12 cellular contexts compared by ENCODE assay signal in genomic region chr7:155340721-155341120, GRCh38. TPM values are rescaled to one million over a fixed set of nuclear protein-coding genes. Genes with fewer than 3 reads are reported as not detected.
DNase-seq lines count a peak whose midpoint lies in the region; ATAC-seq and TF ChIP-seq lines count a peak whose summit lies in the region.
"Had no signal": no experiment of that assay in that cellular context is flagged by ENCODE, and none has a peak within 500 bp of the region (broad histone marks: within the 10 kb centered on the region; RNA-seq: fewer than 3 reads in every experiment).

No MANE protein-coding gene starts in this region.

- H4K20me1 ChIP-seq in DND-41 (ENCODE audit: insufficient read depth, low read length) (peaks cover 4% of the 10 kb centered on the region; the same call in 1 of the 2 replicates), OCI-LY3 (ENCODE audit: insufficient read depth, low read length) (no peaks in the 10 kb centered on the region), osteoblast (ENCODE audit: insufficient read depth, low read length) (no peaks in the 10 kb centered on the region)

- in situ Hi-C loops in ACHN (cut with HindIII; ENCODE audit: low pct_ligation_motif_present, low pct_unique_long_range_greater_than_20kb, low sequenced_read_pairs): no loop called here

- TF ChIP-seq CTCF in DND-41 (IDR thresholded peaks at IDR 0.05; ENCODE audit: borderline replicate concordance, extremely low read depth, low read length, poor library complexity, severe bottlenecking): no peak
- no peak for TF ChIP-seq CTCF in OCI-LY3 (IDR thresholded peaks at IDR 0.05; ENCODE audit: low read depth, low read length)
- TF ChIP-seq CTCF in left lung (IDR thresholded peaks at IDR 0.05): no peak
- TF ChIP-seq CTCF in osteoblast (IDR thresholded peaks at IDR 0.05; ENCODE audit: extremely low read depth, low read depth, low read length): no peak
- no peak for TF ChIP-seq CTCF in thyroid gland (IDR thresholded peaks at IDR 0.05)
- TF ChIP-seq CTCF in stomach (IDR thresholded peaks at IDR 0.05): no peak

- H3K36me3 ChIP-seq in DND-41 (ENCODE audit: insufficient read depth, low read length) (no peaks in the 10 kb centered on the region), OCI-LY3 (replicated peaks; ENCODE audit: low read depth, low read length) (peaks cover 63% of the 10 kb centered on the region), left lung (no peaks in the 10 kb centered on the region), osteoblast (ENCODE audit: insufficient read depth, low read length) (no peaks in the 10 kb centered on the region), thyroid gland (no peaks in the 10 kb centered on the region), stomach (no peaks in the 10 kb centered on the region)

- intact Hi-C loops in left lung (cut with DNase I): loop anchor here in 1 of 2 donors (5.0 to 10.0 kb wide), 3 partner anchors 148 to 426 kb away; no protein-coding TSS in a partner anchor
- intact Hi-C loops in thyroid gland (cut with DNase I): no loop called here
- intact Hi-C loops in stomach (cut with DNase I; ENCODE audit: low total_unique reads): loop anchor here (5.0 kb wide), 2 partner anchors 153 to 413 kb away; no protein-coding TSS in a partner anchor

- no peaks in the 10 kb centered on the region for H3K79me2 ChIP-seq in DND-41 (ENCODE audit: insufficient read depth, low read length)
- peaks cover 11% of the 10 kb centered on the region for H3K79me2 ChIP-seq in OCI-LY3 (ENCODE audit: low read length)
- H3K79me2 ChIP-seq in osteoblast (ENCODE audit: insufficient read depth, low read length): no peaks in the 10 kb centered on the region

- no peak for ATAC-seq in DND-41 (ENCODE audit: insufficient read depth, low read depth)
- no peak for ATAC-seq in left lung
- ATAC-seq: A549 had no signal

- 74 to 92% methylated on average over 3 to 9 of the region's 9 CpGs for WGBS in thyroid gland, 2 donors
- WGBS in stomach, 5 donors: 75 to 84% (median 80%) methylated on average over 9 of the region's 9 CpGs

- H3K9ac ChIP-seq in DND-41 (ENCODE audit: low read depth, low read length): no peak overlapping the region
- no peak overlapping the region for H3K9ac ChIP-seq in OCI-LY3 (ENCODE audit: low read length)

- H3K27ac ChIP-seq in DND-41 (ENCODE audit: low read length) (peak overlapping the region; percentile 64), OCI-LY3 (ENCODE audit: low read length) (peak overlapping the region; percentile 20; the same call in 1 of the 2 replicates), left lung (no peak overlapping the region), osteoblast (ENCODE audit: low read depth, low read length) (no peak overlapping the region), thyroid gland (no peak overlapping the region), stomach (no peak overlapping the region)
- H3K27ac ChIP-seq: A549 had no signal

- H3K4me1 ChIP-seq in DND-41 (ENCODE audit: insufficient read depth, low read length) (peaks cover 54% of the 10 kb centered on the region), OCI-LY3 (ENCODE audit: low read length) (peaks cover 50% of the 10 kb centered on the region), left lung (peaks cover 4 to 12% of the 10 kb centered on the region in 2 donors), osteoblast (ENCODE audit: insufficient read depth, low read length) (no peaks in the 10 kb centered on the region), thyroid gland (peaks cover 0 to 17% of the 10 kb centered on the region in 2 donors), stomach (peaks cover 10 to 13% (median 11%) of the 10 kb centered on the region in 4 donors)
- H3K4me1 ChIP-seq: A549, Caco-2 had no signal

- H2AFZ ChIP-seq in DND-41 (ENCODE audit: low read depth, low read length): no peak overlapping the region
- no peak overlapping the region for H2AFZ ChIP-seq in OCI-LY3 (ENCODE audit: low read depth, low read length)
- H2AFZ ChIP-seq in osteoblast (ENCODE audit: low read length): no peak overlapping the region

- H3K9me3 ChIP-seq in DND-41 (ENCODE audit: insufficient read depth, low read length, severe bottlenecking) (peaks cover 5% of the 10 kb centered on the region), OCI-LY3 (ENCODE audit: insufficient read depth, low read length) (peaks cover 13% of the 10 kb centered on the region), left lung (no peaks in the 10 kb centered on the region), osteoblast (ENCODE audit: low read depth, low read length) (no peaks in the 10 kb centered on the region), thyroid gland (no peaks in the 10 kb centered on the region), stomach (no peaks in the 10 kb centered on the region)
- H3K9me3 ChIP-seq: A549, Caco-2 had no signal

- no peak overlapping the region for H3K4me2 ChIP-seq in DND-41 (ENCODE audit: insufficient read depth, low read length)
- H3K4me2 ChIP-seq in OCI-LY3 (ENCODE audit: low read length): no peak overlapping the region
- H3K4me2 ChIP-seq in osteoblast (ENCODE audit: insufficient read depth, low read length): no peak overlapping the region
- H3K4me2 ChIP-seq: A549 had no signal

- H3K27me3 ChIP-seq in DND-41 (ENCODE audit: insufficient read depth, low read length, poor library complexity) (no peaks in the 10 kb centered on the region), OCI-LY3 (ENCODE audit: low read depth, low read length) (no peaks in the 10 kb centered on the region), left lung (peaks cover 0 to 66% of the 10 kb centered on the region in 2 donors), osteoblast (ENCODE audit: insufficient read depth, low read length) (peaks cover 22% of the 10 kb centered on the region), thyroid gland (no peaks in the 10 kb centered on the region), stomach (peaks cover 0 to 57% (median 14%) of the 10 kb centered on the region in 3 donors)

- DNase-seq in DND-41: no peak
- DNase-seq in left lung: peak; percentile 23 to 46
- DNase-seq in osteoblast (ENCODE audit: insufficient read length, low spot score, missing footprints): peak; percentile 76
- no peak for DNase-seq in ACHN
- no peak for DNase-seq in thyroid gland
- no peak for DNase-seq in stomach
- DNase-seq: Caco-2; CD8-positive, alpha-beta memory T cell; GF-D8; HCEC 1CT had no signal

- TF ChIP-seq POLR2A in thyroid gland (IDR thresholded peaks at IDR 0.05): no peak
- no peak for TF ChIP-seq POLR2A in stomach (IDR thresholded peaks at IDR 0.05)

- no peak overlapping the region for H3K4me3 ChIP-seq in DND-41 (ENCODE audit: low read depth in 1 of 2, low read length in 2 of 2)
- no peak overlapping the region for H3K4me3 ChIP-seq in OCI-LY3 (ENCODE audit: low read length)
- no peak overlapping the region for H3K4me3 ChIP-seq in left lung
- H3K4me3 ChIP-seq in osteoblast (ENCODE audit: insufficient read depth, low read length): no peak overlapping the region
- no peak overlapping the region for H3K4me3 ChIP-seq in thyroid gland (replicated peaks in 1 of 3)
- H3K4me3 ChIP-seq in stomach: no peak overlapping the region
- H3K4me3 ChIP-seq: A549 had no signal

- TF ChIP-seq EP300 in stomach (IDR thresholded peaks at IDR 0.05): no peak

RNA-seq across cellular contexts. Expression of gene INSIG1, which starts 43.0 kb away (rescaled TPM):
- 100 to 1,000 TPM in 1 of 2 donors, 10 to 100 TPM in 1; 64.9 to 170 TPM for total RNA-seq in left lung
- total RNA-seq in osteoblast: 835 and 847 TPM in 2 replicates
- 10 to 100 TPM; 17.5 to 79.4 (median 29.8) TPM for total RNA-seq in thyroid gland
- 10 to 100 TPM in 4 of 5 donors, 1 to 10 TPM in 1; 9.9 to 65.2 (median 42.2) TPM for total RNA-seq in stomach
- 10 to 100 TPM; 24.5 to 37.9 (median 30.5) TPM for polyA plus RNA-seq in stomach

Comparison
In these comparisons a context has a peak if more than half of its experiments do, and no peak if none do; other contexts are left out.
1. DNase-seq: peak in left lung (2 of 2) and osteoblast (single experiment); none in DND-41 (single experiment), ACHN (single experiment), thyroid gland (0 of 2) and stomach (single experiment).
2. H3K27ac ChIP-seq: peak in DND-41 (single experiment) and OCI-LY3 (single experiment); none in left lung (0 of 2), osteoblast (single experiment), thyroid gland (0 of 3) and stomach (0 of 5).